23 cellular contexts compared by ENCODE assay signal in the genomic region with DNA sequence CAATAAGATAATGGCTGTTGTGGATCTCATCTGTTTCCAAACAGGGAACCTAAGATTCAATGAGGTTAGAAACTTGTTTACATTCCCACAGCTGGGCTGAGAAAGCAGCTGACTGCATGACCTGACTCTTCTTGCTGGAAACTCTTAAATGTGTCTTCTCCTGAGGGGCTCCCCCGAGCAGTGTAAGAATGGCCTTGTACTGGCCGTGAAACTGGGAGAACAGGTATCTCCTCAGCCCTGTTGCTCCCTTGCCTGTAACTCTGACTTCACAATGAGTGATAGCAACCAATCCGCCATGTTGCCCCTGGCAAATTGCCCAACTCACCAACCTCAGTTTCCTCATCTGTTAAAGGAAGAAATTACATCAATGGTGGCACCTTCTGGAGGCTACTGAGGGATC. TPM values are rescaled to one million over a fixed set of nuclear protein-coding genes. Genes with fewer than 3 reads are reported as not detected.
"Had no signal": no experiment of that assay in that cellular context is flagged by ENCODE, and none has a peak within 500 bp of the region (broad histone marks: within the 10 kb centered on the region; RNA-seq: fewer than 3 reads in every experiment).

No MANE protein-coding gene starts in this region.

- H3K4me3 ChIP-seq: dorsolateral prefrontal cortex, esophagus squamous epithelium, gastrocnemius medialis, left lung, neural progenitor cell, right lobe of liver, stomach, thyroid gland had no signal

- H3K9me3 Mint-ChIP-seq: naive thymus-derived CD4-positive, alpha-beta T cell; nephron; neural progenitor cell; stimulated activated effector memory CD8-positive, alpha-beta T cell treated with anti-CD3 and anti-CD28 coated beads, Interleukin-12 subunit alpha, Interleukin-12 subunit beta, amount 100 ng/mL, for 72 hours had no signal

- DNase-seq: cerebellar nuclear complex; dorsolateral prefrontal cortex; effector CD4-positive, alpha-beta T cell; esophagus squamous epithelium; gastrocnemius medialis; head of caudate nucleus; left cardiac atrium; left lung; mesendoderm; midbrain; naive thymus-derived CD4-positive, alpha-beta T cell; right lobe of liver; small intestine; stimulated activated CD4-positive, alpha-beta T cell treated with anti-CD3 and anti-CD28 coated beads, Interleukin-15, amount 100 ng/mL, for 24 hours; stimulated activated CD4-positive, alpha-beta T cell treated with anti-CD3 and anti-CD28 coated beads, Interleukin-4, amount 100 ng/mL, for 24 hours; stimulated activated naive CD4-positive, alpha-beta T cell treated with Interleukin-2 at 50 U/mL for 16 hours; stomach; thyroid gland; trophoblast cell had no signal

- H3K4me1 Mint-ChIP-seq: nephron, neural progenitor cell had no signal

- H3K27ac Mint-ChIP-seq: naive thymus-derived CD4-positive, alpha-beta T cell; nephron; neural progenitor cell; progenitor cell of endocrine pancreas; stimulated activated effector memory CD8-positive, alpha-beta T cell treated with anti-CD3 and anti-CD28 coated beads, Interleukin-12 subunit alpha, Interleukin-12 subunit beta, amount 100 ng/mL, for 72 hours had no signal

- H3K36me3 Mint-ChIP-seq: naive thymus-derived CD4-positive, alpha-beta T cell; neural progenitor cell; stimulated activated effector memory CD8-positive, alpha-beta T cell treated with anti-CD3 and anti-CD28 coated beads, Interleukin-12 subunit alpha, Interleukin-12 subunit beta, amount 100 ng/mL, for 72 hours had no signal

- H3K4me3 Mint-ChIP-seq: naive thymus-derived CD4-positive, alpha-beta T cell; nephron; neural progenitor cell; stimulated activated effector memory CD8-positive, alpha-beta T cell treated with anti-CD3 and anti-CD28 coated beads, Interleukin-12 subunit alpha, Interleukin-12 subunit beta, amount 100 ng/mL, for 72 hours had no signal

RNA-seq across cellular contexts. Expression of a gene that starts 59.1 kb away (rescaled TPM):
- total RNA-seq: progenitor cell of endocrine pancreas had no signal
